ENCODE assay signal across 8 cellular contexts in genomic region chr3:32334675-32335074, GRCh38. TPM values are rescaled to one million over a fixed set of nuclear protein-coding genes. Genes with fewer than 3 reads are reported as not detected.
DNase-seq lines count a peak whose midpoint lies in the region; ATAC-seq and TF ChIP-seq lines count a peak whose summit lies in the region.

No MANE protein-coding gene starts in this region.

- H3K79me2 ChIP-seq in PC-9 (ENCODE audit: low read depth) = no peaks in the 10 kb centered on the region

- H3K27ac Mint-ChIP-seq in neural crest cell (ENCODE audit: unreplicated experiment) = no peak overlapping the region

- H3K27ac ChIP-seq in PC-9 = no peak overlapping the region

- H4K20me1 ChIP-seq in PC-9 (ENCODE audit: insufficient read depth) = no peaks in the 10 kb centered on the region

- intact Hi-C loops in PC-9 (cut with micrococcal nuclease; ENCODE audit: unreplicated experiment) = no loop called here

- H2AFZ ChIP-seq in PC-9 = no peak overlapping the region

- no peaks in the 10 kb centered on the region for H3K4me1 ChIP-seq in PC-9 (replicated peaks; ENCODE audit: insufficient read depth)

- BruUV-seq in PC-9 (replicated peaks; lab: Mats Ljungman, UMichigan) = no TSS peak

- POLR2A ChIA-PET in PC-9 (lab: Charles Lee; ENCODE audit: unreplicated experiment) = no interaction called here

- CTCF ChIA-PET in PC-9 (lab: Charles Lee) = no interaction called here

- DNase-seq in ELR (ENCODE audit: low read depth) = peak; percentile 22
- no peak for DNase-seq in PC-9
- DNase-seq in activated gamma-delta T cell treated with anti-CD3 and anti-CD28 coated beads, Interleukin-2, amount 50 U/mL, for 16 hours (ENCODE audit: low read depth) = peak; percentile 17
- DNase-seq in neural crest cell (ENCODE audit: low read depth, low spot score) = no peak
- no peak for DNase-seq in H4 (ENCODE audit: low spot score)
- DNase-seq in effector CD8-positive, alpha-beta T cell (lab: John Stamatoyannopoulos, UW) = no peak
- DNase-seq in hippocampal formation (lab: John Stamatoyannopoulos, UW) = no peak

- H3K27me3 Mint-ChIP-seq in neural crest cell (ENCODE audit: low read depth) = no peaks in the 10 kb centered on the region

- H3K4me1 Mint-ChIP-seq in neural crest cell = peaks cover 25% of the 10 kb centered on the region

- no peaks in the 10 kb centered on the region for H3K36me3 ChIP-seq in PC-9 (ENCODE audit: low read depth)

- no peak for ATAC-seq in HG02623 (IDR thresholded peaks at IDR 0.05; ENCODE audit: unreplicated experiment)

- H3K27me3 ChIP-seq in PC-9 (ENCODE audit: insufficient read depth, low read depth) = no peaks in the 10 kb centered on the region

- no peak overlapping the region for H3K4me2 ChIP-seq in PC-9

- H3K9me3 ChIP-seq in PC-9 (ENCODE audit: insufficient read depth, low read depth) = no peaks in the 10 kb centered on the region

- no peaks in the 10 kb centered on the region for H3K9me2 ChIP-seq in PC-9 (ENCODE audit: insufficient read depth)

- peaks cover 1% of the 10 kb centered on the region for H3K36me3 Mint-ChIP-seq in neural crest cell (ENCODE audit: low read depth)

- peaks cover 4% of the 10 kb centered on the region for H3K9me3 Mint-ChIP-seq in neural crest cell

- TF ChIP-seq CTCF in PC-9 (conservative IDR thresholded peaks at IDR 0.05) (peak; percentile 33; the same call in 1 of the 2 replicates), neural crest cell (conservative IDR thresholded peaks at IDR 0.05) (peak; percentile 34)

- H3K4me3 ChIP-seq in PC-9 = no peak overlapping the region

- no peaks in the 10 kb centered on the region for H3F3A ChIP-seq in PC-9 (ENCODE audit: insufficient read depth, low read depth)

- no peak overlapping the region for H3K4me3 Mint-ChIP-seq in neural crest cell

RNA-seq across cellular contexts. Expression of gene CMTM7, which starts 57.0 kb away (rescaled TPM):
- total RNA-seq in PC-9 (2021) = 37.1 and 51.6 TPM in 2 replicates
- 37.4 and 38.0 TPM in 2 replicates for total RNA-seq in neural crest cell
- total RNA-seq in H4 (2014; rRNA removed; shearing (Covaris generic)) = 5.5 and 7.1 TPM in 2 replicates

Comparison
In these comparisons a context has a peak if more than half of its experiments do, and no peak if none do; other contexts are left out.
1. DNase-seq: peak in ELR (single experiment) and activated gamma-delta T cell treated with anti-CD3 and anti-CD28 coated beads, Interleukin-2, amount 50 U/mL, for 16 hours (single experiment); none in PC-9 (0 of 2), neural crest cell (single experiment), H4 (single experiment), effector CD8-positive, alpha-beta T cell (single experiment) and hippocampal formation (0 of 2).